8 cellular contexts compared by ENCODE assay signal in the genomic region with DNA sequence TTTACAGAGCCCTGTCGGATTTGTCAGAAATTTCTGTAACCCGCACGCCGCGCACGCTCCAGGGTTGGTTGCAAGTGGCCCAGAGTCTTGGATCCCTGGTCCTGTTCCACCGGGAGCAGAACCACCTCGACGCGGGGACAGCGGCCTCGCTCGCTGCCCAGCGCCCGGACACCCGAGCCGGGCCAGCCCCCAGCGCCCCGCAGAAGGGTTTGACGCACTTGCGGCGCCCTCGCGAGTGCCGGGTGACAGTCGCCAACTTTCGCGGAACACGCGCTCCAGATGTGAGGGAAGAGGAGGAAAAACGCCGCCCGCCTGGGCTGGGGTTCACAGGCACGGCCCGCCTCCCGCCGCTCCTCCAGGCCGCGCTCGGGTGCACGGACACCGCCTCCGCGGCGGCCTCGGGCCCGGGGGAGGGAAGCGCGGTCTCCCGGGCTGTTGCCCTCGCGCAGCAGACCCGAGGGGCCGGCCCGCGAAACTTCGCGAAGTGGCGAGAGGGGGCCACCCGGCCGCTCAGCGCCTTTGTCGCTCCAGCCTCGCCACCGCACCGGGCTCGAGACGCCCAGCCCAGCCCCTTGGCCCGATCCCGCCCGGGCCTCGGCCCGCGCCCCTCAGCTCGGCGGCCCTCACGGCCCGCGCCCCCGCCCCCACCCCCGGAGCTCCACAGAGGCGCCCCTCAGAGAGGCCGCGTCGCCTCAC. TPM values are rescaled to one million over a fixed set of nuclear protein-coding genes. Genes with fewer than 3 reads are reported as not detected.
DNase-seq lines count a peak whose midpoint lies in the region; ATAC-seq and TF ChIP-seq lines count a peak whose summit lies in the region.

No MANE protein-coding gene starts in this region.

- TF ChIP-seq CTCF in HFFc6 (IDR thresholded peaks at IDR 0.05) (no peak), omental fat pad (IDR thresholded peaks at IDR 0.05) (no peak), uterus (IDR thresholded peaks at IDR 0.05) (no peak)

- peak overlapping the region; percentile 54 to 84 for H3K4me3 ChIP-seq in uterus

- TF ChIP-seq POLR2A in uterus (IDR thresholded peaks at IDR 0.05) = no peak

- no peaks in the 10 kb centered on the region for H3K27me3 Mint-ChIP-seq in HFFc6 (ENCODE audit: insufficient read depth)
- peaks cover 4% of the 10 kb centered on the region for H3K27me3 Mint-ChIP-seq in activated naive CD4-positive, alpha-beta T cell treated with anti-CD3 and anti-CD28 coated beads, Interleukin-2, amount 10 ng/mL, durations not matched to agents 7 days and 5 days

- H3K27ac Mint-ChIP-seq in HFFc6 = peak overlapping the region; percentile 88
- peak overlapping the region; percentile 92 for H3K27ac Mint-ChIP-seq in activated naive CD4-positive, alpha-beta T cell treated with anti-CD3 and anti-CD28 coated beads, Interleukin-2, amount 10 ng/mL, durations not matched to agents 7 days and 5 days

- CTCF ChIA-PET in activated naive CD4-positive, alpha-beta T cell treated with anti-CD3 and anti-CD28 coated beads, Interleukin-2, amount 10 ng/mL, durations not matched to agents 7 days and 5 days (lab: Charles Lee) = interaction anchor here (0.6 to 1.6 kb wide), 10 partner anchors 11 to 111 kb away, joined by 3 to 7 read pairs (median 4); no protein-coding TSS in a partner anchor

- no peaks in the 10 kb centered on the region for H3K9me3 ChIP-seq in uterus

- H3K27ac ChIP-seq in uterus = peak overlapping the region; percentile 91 to 92

- peak; percentile 84 for ATAC-seq in Right ventricle myocardium superior (ENCODE audit: poor library complexity)
- ATAC-seq in omental fat pad (ENCODE audit: low FRiP score) = peak; percentile 79

- H3K4me1 Mint-ChIP-seq in HFFc6 (ENCODE audit: low read depth) = peaks cover 34% of the 10 kb centered on the region
- H3K4me1 Mint-ChIP-seq in activated naive CD4-positive, alpha-beta T cell treated with anti-CD3 and anti-CD28 coated beads, Interleukin-2, amount 10 ng/mL, durations not matched to agents 7 days and 5 days = peaks cover 47% of the 10 kb centered on the region

- peak; percentile 72 for DNase-seq in DMS53 (lab: John Stamatoyannopoulos, UW)
- DNase-seq in DMS53 treated with DMSO at 0.1 percent for 48 hours (lab: John Stamatoyannopoulos, UW; ENCODE audit: unreplicated experiment) = no peak
- DNase-seq in HFFc6 = peak; percentile 20
- peak; percentile 69 for DNase-seq in NCI-H69 (lab: John Stamatoyannopoulos, UW)
- peak; percentile 56 for DNase-seq in activated naive CD4-positive, alpha-beta T cell treated with anti-CD3 and anti-CD28 coated beads, Interleukin-2, amount 10 ng/mL, durations not matched to agents 7 days and 5 days
- DNase-seq in Right ventricle myocardium superior = peak; percentile 72
- DNase-seq in omental fat pad (ENCODE audit: low spot score) = peak; percentile 24
- DNase-seq in uterus = peak in 1 of 2 donors; percentile 46

- no peaks in the 10 kb centered on the region for H3K36me3 ChIP-seq in uterus

- no peaks in the 10 kb centered on the region for H3K27me3 ChIP-seq in uterus

- no peaks in the 10 kb centered on the region for H3K9me3 Mint-ChIP-seq in HFFc6
- H3K9me3 Mint-ChIP-seq in activated naive CD4-positive, alpha-beta T cell treated with anti-CD3 and anti-CD28 coated beads, Interleukin-2, amount 10 ng/mL, durations not matched to agents 7 days and 5 days = no peaks in the 10 kb centered on the region

- intact Hi-C loops in Right ventricle myocardium superior (cut with DNase I) (no loop called here), uterus (cut with DNase I; ENCODE audit: low total_unique reads) (no loop called here)

- H3K36me3 Mint-ChIP-seq in HFFc6 (ENCODE audit: low read depth) = peaks cover 15% of the 10 kb centered on the region
- peaks cover 18% of the 10 kb centered on the region for H3K36me3 Mint-ChIP-seq in activated naive CD4-positive, alpha-beta T cell treated with anti-CD3 and anti-CD28 coated beads, Interleukin-2, amount 10 ng/mL, durations not matched to agents 7 days and 5 days

- H3K4me3 Mint-ChIP-seq in HFFc6 = peak overlapping the region; percentile 93
- peak overlapping the region; percentile 84 for H3K4me3 Mint-ChIP-seq in activated naive CD4-positive, alpha-beta T cell treated with anti-CD3 and anti-CD28 coated beads, Interleukin-2, amount 10 ng/mL, durations not matched to agents 7 days and 5 days

- peaks cover 0 to 4% of the 10 kb centered on the region in 2 donors for H3K4me1 ChIP-seq in uterus

RNA-seq across cellular contexts. Expression of gene RNF216, which starts 0.5 kb away (rescaled TPM):
- 10 to 100 TPM; 30.5 to 34.5 (median 32.2) TPM for total RNA-seq in HFFc6 (2021; fragmentation: NEBNext Ultra II Directional; extraction: Animal tissue kit (Norgen Biotek cat#: 25700))
- total RNA-seq in Right ventricle myocardium superior = 22.6 TPM
- total RNA-seq in omental fat pad = 10 to 100 TPM; 30.1 to 44.9 (median 35.2) TPM
- total RNA-seq in uterus = 10 to 100 TPM; 30.0 to 68.0 (median 50.2) TPM
